Comparison of ENCODE assay signal across 18 cellular contexts in genomic region chr2:169324581-169325260, GRCh38. TPM values are rescaled to one million over a fixed set of nuclear protein-coding genes. Genes with fewer than 3 reads are reported as not detected.
DNase-seq lines count a peak whose midpoint lies in the region; ATAC-seq and TF ChIP-seq lines count a peak whose summit lies in the region.
"Had no signal": no experiment of that assay in that cellular context is flagged by ENCODE, and none has a peak within 500 bp of the region (broad histone marks: within the 10 kb centered on the region; RNA-seq: fewer than 3 reads in every experiment).

No MANE protein-coding gene starts in this region.

- H3K4me1 Mint-ChIP-seq in progenitor cell of endocrine pancreas (ENCODE audit: low read depth): peaks cover 24% of the 10 kb centered on the region

- peak; percentile 67 for ATAC-seq in PC-3
- ATAC-seq: CD8-positive, alpha-beta T cell had no signal

- no TSS peak for BruUV-seq in PC-3 (replicated peaks; lab: Mats Ljungman, UMichigan)

- H3K9me2 ChIP-seq in PC-3 (replicated peaks; ENCODE audit: low read length) (no peaks in the 10 kb centered on the region), hepatocyte (replicated peaks; ENCODE audit: insufficient read depth) (no peaks in the 10 kb centered on the region)

- intact Hi-C loops in PC-3 (cut with micrococcal nuclease): no loop called here

- H3K9me3 ChIP-seq in PC-3 (ENCODE audit: low read length) (no peaks in the 10 kb centered on the region), hepatocyte (ENCODE audit: low read depth) (no peaks in the 10 kb centered on the region)

- H3K4me2 ChIP-seq in PC-3 (ENCODE audit: low read length) (0 out of 2 replicates have a peak overlapping the region, but pooled peaks have one; percentile 8), hepatocyte (peak overlapping the region; percentile 45)
- H3K4me2 ChIP-seq: KMS-11 had no signal

- no peaks in the 10 kb centered on the region for H3K9me3 Mint-ChIP-seq in progenitor cell of endocrine pancreas (ENCODE audit: low read depth)
- H3K9me3 Mint-ChIP-seq: CD8-positive, alpha-beta T cell had no signal

- H3K4me3 Mint-ChIP-seq in progenitor cell of endocrine pancreas (ENCODE audit: low read depth): no peak overlapping the region
- H3K4me3 Mint-ChIP-seq: CD8-positive, alpha-beta T cell had no signal

- H3K79me2 ChIP-seq in PC-3 (ENCODE audit: low read length) (no peaks in the 10 kb centered on the region), hepatocyte (no peaks in the 10 kb centered on the region)

- H3K27me3 ChIP-seq in PC-3 (ENCODE audit: low read length) (peaks cover 41% of the 10 kb centered on the region), hepatocyte (no peaks in the 10 kb centered on the region)

- TF ChIP-seq CTCF in PC-3 (conservative IDR thresholded peaks at IDR 0.05; ENCODE audit: low read depth, low read length) (no peak), hepatocyte (IDR thresholded peaks at IDR 0.05; ENCODE audit: poor library complexity) (no peak), progenitor cell of endocrine pancreas (IDR thresholded peaks at IDR 0.05; ENCODE audit: unreplicated experiment) (no peak)

- no peak overlapping the region for H3K4me3 ChIP-seq in PC-3 (ENCODE audit: low read length)
- no peak overlapping the region for H3K4me3 ChIP-seq in hepatocyte

- no peak overlapping the region for H3K9ac ChIP-seq in PC-3 (ENCODE audit: low read length)
- H3K9ac ChIP-seq: KMS-11 had no signal

- H4K20me1 ChIP-seq in PC-3 (ENCODE audit: low read length) (no peaks in the 10 kb centered on the region), hepatocyte (ENCODE audit: insufficient read depth, poor library complexity, severe bottlenecking) (no peaks in the 10 kb centered on the region)

- peaks cover 7% of the 10 kb centered on the region for H3K36me3 Mint-ChIP-seq in progenitor cell of endocrine pancreas (ENCODE audit: insufficient read depth)
- H3K36me3 Mint-ChIP-seq: CD8-positive, alpha-beta T cell had no signal

- H2AFZ ChIP-seq in PC-3 (ENCODE audit: low read length) (no peak overlapping the region), hepatocyte (no peak overlapping the region)

- 33% methylated on average over 5 of the region's 5 CpGs for WGBS in hepatocyte (ENCODE audit: low lambda C conversion rate, missing lambda C conversion rate)

- H3K36me3 ChIP-seq in PC-3 (ENCODE audit: low read depth, low read length) (no peaks in the 10 kb centered on the region), hepatocyte (replicated peaks; ENCODE audit: insufficient read depth, low read depth) (no peaks in the 10 kb centered on the region)

- H3K27ac ChIP-seq in PC-3 (ENCODE audit: low read length): no peak overlapping the region
- no peak overlapping the region for H3K27ac ChIP-seq in hepatocyte
- H3K27ac ChIP-seq: 22Rv1, KMS-11 had no signal

- H3K27me3 Mint-ChIP-seq in progenitor cell of endocrine pancreas: no peaks in the 10 kb centered on the region

- H3K4me1 ChIP-seq in PC-3 (ENCODE audit: insufficient read depth, low read length): no peaks in the 10 kb centered on the region
- H3K4me1 ChIP-seq in hepatocyte (ENCODE audit: insufficient read depth): peaks cover 6% of the 10 kb centered on the region

- no peaks in the 10 kb centered on the region for H3F3A ChIP-seq in PC-3 (ENCODE audit: low read length, unreplicated experiment)

- DNase-seq in NCI-H1417 (lab: John Stamatoyannopoulos, UW) (peak in 2 of 3 experiments; percentile 2 to 18), NCI-H1417 treated with DMSO at 0.1 percent for 48 hours (lab: John Stamatoyannopoulos, UW) (no peak), PC-3 (peak; percentile 26), hepatocyte (ENCODE audit: low spot score) (peak; percentile 47), progenitor cell of endocrine pancreas (ENCODE audit: low spot score, unreplicated experiment) (no peak), NCI-H2029 treated with DMSO at 0.1 percent for 48 hours (lab: John Stamatoyannopoulos, UW) (no peak), SIG-M5 treated with dmso at 0.1 percent for 504 hours (lab: John Stamatoyannopoulos, UW; ENCODE audit: unreplicated experiment) (no peak), DMS79 treated with DMSO at 0.1 percent for 48 hours (lab: John Stamatoyannopoulos, UW) (no peak)
- DNase-seq: CD8-positive, alpha-beta T cell; MM.1S; NCI-H1105 treated with DMSO at 0.1 percent for 48 hours; NCI-H1930; NCI-H2227 treated with DMSO at 0.1 percent for 48 hours; NCI-H526; SHP77 treated with DMSO at 0.1 percent for 48 hours had no signal

- CTCF ChIA-PET in PC-3 (lab: Charles Lee): no interaction called here

- H3K27ac Mint-ChIP-seq in progenitor cell of endocrine pancreas: peak overlapping the region; percentile 73
- H3K27ac Mint-ChIP-seq: CD8-positive, alpha-beta T cell had no signal

- POLR2A ChIA-PET in PC-3 (lab: Charles Lee; ENCODE audit: unreplicated experiment): no interaction called here

RNA-seq across cellular contexts. Expression of gene LRP2, which starts 37.6 kb away (rescaled TPM):
- not detected in 2 replicates for total RNA-seq in PC-3 (2014; rRNA removed)
- 33.8 and 38.3 TPM in 2 replicates for total RNA-seq in hepatocyte
- 8.1 and 9.7 TPM in 2 replicates for polyA plus RNA-seq in hepatocyte
- total RNA-seq in progenitor cell of endocrine pancreas: 42.2 and 44.4 TPM in 2 replicates
- total RNA-seq: CD8-positive, alpha-beta T cell had no signal
- polyA plus RNA-seq: BJ had no signal

Comparison
In these comparisons a context has a peak if more than half of its experiments do, and no peak if none do; other contexts are left out.
1. DNase-seq: peak in NCI-H1417 (2 of 3), PC-3 (single experiment) and hepatocyte (single experiment); none in NCI-H1417 treated with DMSO at 0.1 percent for 48 hours (single experiment), progenitor cell of endocrine pancreas (single experiment), NCI-H2029 treated with DMSO at 0.1 percent for 48 hours (single experiment), SIG-M5 treated with dmso at 0.1 percent for 504 hours (single experiment) and DMS79 treated with DMSO at 0.1 percent for 48 hours (single experiment).
2. RNA of gene LRP2, which starts 37.6 kb away (total RNA-seq): 42.2 to 44.4 TPM in progenitor cell of endocrine pancreas and 33.8 to 38.3 TPM in hepatocyte; not detected in PC-3; every median in the first group is over 10 times any median in the second.